Comparison of ENCODE assay signal across 24 cellular contexts in genomic region chr2:172607379-172607928, GRCh38. TPM values are rescaled to one million over a fixed set of nuclear protein-coding genes. Genes with fewer than 3 reads are reported as not detected.
DNase-seq lines count a peak whose midpoint lies in the region; ATAC-seq, FAIRE-seq and TF ChIP-seq lines count a peak whose summit lies in the region.
"Had no signal": no experiment of that assay in that cellular context is flagged by ENCODE, and none has a peak within 500 bp of the region (broad histone marks: within the 10 kb centered on the region; RNA-seq: fewer than 3 reads in every experiment).

No MANE protein-coding gene starts in this region.

- H4K8ac ChIP-seq in IMR-90 (ENCODE audit: low read depth in 2 of 2, low read length in 2 of 2), result peak overlapping the region in 1 of 2 experiments; percentile 13; a peak in 2 of 4 replicates

- in situ Hi-C loops in IMR-90 (cut with MboI; ENCODE audit: low sequenced_read_pairs), result no loop called here

- H2AFZ ChIP-seq in IMR-90 (replicated peaks; ENCODE audit: low read length, poor library complexity), result peak overlapping the region; percentile 4
- H2AFZ ChIP-seq: PC-9 had no signal

- H3K14ac ChIP-seq in IMR-90 (replicated peaks; ENCODE audit: low read depth, low read length), result peak overlapping the region; percentile 12; the same call in 1 of the 2 replicates

- 0 out of 3 replicates have a peak overlapping the region, but pooled peaks have one; percentile 9 for H2BK15ac ChIP-seq in IMR-90 (ENCODE audit: low read depth, low read length)

- H3K4ac ChIP-seq in IMR-90 (ENCODE audit: low read depth, low read length), result peak overlapping the region; percentile 28; the same call in 1 of the 2 replicates

- H4K20me1 ChIP-seq in IMR-90 (ENCODE audit: insufficient read depth, low read length), result no peaks in the 10 kb centered on the region

- CTCF ChIA-PET in IMR-90 (lab: Yijun Ruan, JAX), result interaction anchor here (1.4 kb wide), 1 partner anchor 11 kb away, joined by 3 read pairs; no protein-coding TSS in a partner anchor
- CTCF ChIA-PET in naive thymus-derived CD4-positive, alpha-beta T cell (lab: Charles Lee), result no interaction called here

- H3K27me3 ChIP-seq in IMR-90 (ENCODE audit: control insufficient read depth, insufficient read depth, low read length) (no peaks in the 10 kb centered on the region), heart left ventricle (no peaks in the 10 kb centered on the region)
- H3K27me3 ChIP-seq in naive thymus-derived CD4-positive, alpha-beta T cell (ENCODE audit: control insufficient read depth in 2 of 2, insufficient read depth in 2 of 2, low read length in 2 of 2), result no peaks in the 10 kb centered on the region
- H3K27me3 ChIP-seq: heart right ventricle, pancreas, right atrium auricular region had no signal

- no peak overlapping the region for H2AK9ac ChIP-seq in IMR-90 (replicated peaks; ENCODE audit: low read depth, low read length, poor library complexity)

- no TSS peak for BruUV-seq in IMR-90 (replicated peaks; lab: Mats Ljungman, UMichigan)

- TF ChIP-seq POLR2A in IMR-90 (IDR thresholded peaks at IDR 0.05; ENCODE audit: low read depth, low read length) (no peak), H54 (IDR thresholded peaks at IDR 0.05; ENCODE audit: low read depth, low read length) (no peak), heart left ventricle (IDR thresholded peaks at IDR 0.05) (no peak)

- no peak overlapping the region; the same call in 1 of the 2 replicates for H4K91ac ChIP-seq in IMR-90 (ENCODE audit: insufficient read depth, low read depth, low read length)

- dilution Hi-C loops in IMR-90 (cut with HindIII; ENCODE audit: low sequenced_read_pairs, unreplicated experiment), result no loop called here

- peak overlapping the region; percentile 40 for H2BK5ac ChIP-seq in IMR-90 (ENCODE audit: low read depth, low read length, poor library complexity, severe bottlenecking)

- peaks cover 4% of the 10 kb centered on the region; the same call in 1 of the 2 replicates for H3K9me1 ChIP-seq in IMR-90 (ENCODE audit: insufficient read depth, low read length)

- H3K4me3 ChIP-seq in IMR-90 (ENCODE audit: insufficient read depth, low read depth, low read length), result no peak overlapping the region
- no peak overlapping the region for H3K4me3 ChIP-seq in naive thymus-derived CD4-positive, alpha-beta T cell (ENCODE audit: low read length)
- H3K4me3 ChIP-seq in heart left ventricle, result no peak overlapping the region
- H3K4me3 ChIP-seq: heart right ventricle, pancreas, PC-9, right atrium auricular region had no signal

- 0 out of 2 replicates have a peak overlapping the region, but pooled peaks have one; percentile 38 for H3K23ac ChIP-seq in IMR-90 (ENCODE audit: low read depth, low read length)

- no peak overlapping the region for H3K18ac ChIP-seq in IMR-90 (ENCODE audit: low read depth, low read length)

- H3K9me3 ChIP-seq in IMR-90 (ENCODE audit: control insufficient read depth, insufficient read depth, low read length) (no peaks in the 10 kb centered on the region), heart left ventricle (no peaks in the 10 kb centered on the region)
- no peaks in the 10 kb centered on the region for H3K9me3 ChIP-seq in naive thymus-derived CD4-positive, alpha-beta T cell (ENCODE audit: control insufficient read depth in 2 of 3, low read length in 3 of 3)
- H3K9me3 ChIP-seq: Caco-2, heart right ventricle, pancreas, right atrium auricular region had no signal

- no peak overlapping the region for H3K56ac ChIP-seq in IMR-90 (ENCODE audit: extremely low read depth, insufficient read depth, low read length)

- H3K27ac ChIP-seq in IMR-90 (ENCODE audit: insufficient read depth, low read length), result peak overlapping the region; percentile 45; the same call in 1 of the 2 replicates
- no peak overlapping the region for H3K27ac ChIP-seq in naive thymus-derived CD4-positive, alpha-beta T cell (ENCODE audit: low read depth, low read length)
- no peak overlapping the region for H3K27ac ChIP-seq in heart left ventricle
- H3K27ac ChIP-seq: heart right ventricle, pancreas, PC-9, right atrium auricular region had no signal

- DNase-seq in activated T-cell treated with anti-CD3 and anti-CD28 coated beads, Interleukin-2, amount 50 U/mL, for 72 hours, result peak in 1 of 2 donors; percentile 11
- DNase-seq in activated T-cell treated with anti-CD3 and anti-CD28 coated beads, Interleukin-2, amount 50 U/mL, for 48 hours, result no peak
- DNase-seq in IMR-90 (peak; percentile 37), H54 (ENCODE audit: insufficient read length, low spot score) (no peak), NCI-H1436 treated with DMSO at 0.1 percent for 48 hours (lab: John Stamatoyannopoulos, UW) (no peak), heart left ventricle (no peak)
- DNase-seq in activated T-helper 2 cell treated with anti-CD3 and anti-CD28 coated beads, Interferon-gamma antibody, Interleukin-2, Interleukin-4, amounts not matched to agents 10 μg/mL and 5 μg/mL and 100 μg/mL, durations not matched to agents 14 hours and 24 hours and 36 hours (ENCODE audit: low spot score), result no peak
- DNase-seq in naive thymus-derived CD4-positive, alpha-beta T cell, result no peak
- DNase-seq: Caco-2; DND-41; HCEC 1CT; heart right ventricle; midbrain; NCI-H1092 treated with DMSO at 0.1 percent for 48 hours; NCI-H524 treated with DMSO at 0.1 percent for 48 hours; NK-92 treated with Interleukin-12 subunit alpha and Interleukin-12 subunit beta, amount 100 ng/mL, for 24 hours; pancreas; PC-9 had no signal

- no peak for FAIRE-seq in H54 (lab: Jason Lieb, UNC)
- FAIRE-seq: GM18507, HTR-8/SVneo, pancreas had no signal

- intact Hi-C loops in IMR-90 (cut with micrococcal nuclease) (loop anchor here (5.0 kb wide), 1 partner anchor 105 kb away; no protein-coding TSS in a partner anchor), heart left ventricle (cut with DNase I) (loop anchor here in 2 of 10 donors (10.0 kb wide), 2 partner anchors 67 to 97 kb away; no protein-coding TSS in a partner anchor)
- intact Hi-C loops in activated T-helper 2 cell treated with anti-CD3 and anti-CD28 coated beads, Interferon-gamma antibody, Interleukin-2, Interleukin-4, amounts not matched to agents 10 μg/mL and 5 μg/mL and 100 μg/mL, durations not matched to agents 14 hours and 24 hours and 36 hours (cut with micrococcal nuclease), result no loop called here
- intact Hi-C loops in naive thymus-derived CD4-positive, alpha-beta T cell (cut with micrococcal nuclease), result no loop called here

- peaks cover 5% of the 10 kb centered on the region for H3K4me1 Mint-ChIP-seq in activated T-cell treated with anti-CD3 and anti-CD28 coated beads, Interleukin-2, amount 50 U/mL, for 72 hours (ENCODE audit: low read depth)
- H3K4me1 Mint-ChIP-seq in activated T-helper 2 cell treated with anti-CD3 and anti-CD28 coated beads, Interferon-gamma antibody, Interleukin-2, Interleukin-4, amounts not matched to agents 10 μg/mL and 5 μg/mL and 100 μg/mL, durations not matched to agents 14 hours and 24 hours and 36 hours (ENCODE audit: low read depth), result peaks cover 3% of the 10 kb centered on the region
- H3K4me1 Mint-ChIP-seq in naive thymus-derived CD4-positive, alpha-beta T cell, result peaks cover 0 to 18% (median 3%) of the 10 kb centered on the region in 7 donors

- H3K9ac ChIP-seq in IMR-90 (ENCODE audit: low read depth, low read length), result no peak overlapping the region

- H3K36me3 Mint-ChIP-seq in activated T-cell treated with anti-CD3 and anti-CD28 coated beads, Interleukin-2, amount 50 U/mL, for 72 hours (ENCODE audit: insufficient read depth in 2 of 2), result peaks cover 11 to 22% of the 10 kb centered on the region in 2 donors
- peaks cover 71% of the 10 kb centered on the region for H3K36me3 Mint-ChIP-seq in activated T-helper 2 cell treated with anti-CD3 and anti-CD28 coated beads, Interferon-gamma antibody, Interleukin-2, Interleukin-4, amounts not matched to agents 10 μg/mL and 5 μg/mL and 100 μg/mL, durations not matched to agents 14 hours and 24 hours and 36 hours (ENCODE audit: low read depth)
- H3K36me3 Mint-ChIP-seq in naive thymus-derived CD4-positive, alpha-beta T cell, result peaks cover 14 to 51% (median 41%) of the 10 kb centered on the region in 5 donors

- peaks cover 8% of the 10 kb centered on the region for H3K4me1 ChIP-seq in IMR-90 (ENCODE audit: control insufficient read depth, insufficient read depth, low read length)
- H3K4me1 ChIP-seq in naive thymus-derived CD4-positive, alpha-beta T cell (ENCODE audit: control insufficient read depth in 2 of 2, insufficient read depth in 2 of 2, low read length in 2 of 2), result no peaks in the 10 kb centered on the region
- H3K4me1 ChIP-seq in heart left ventricle, result peaks cover 0 to 4% (median 0%) of the 10 kb centered on the region in 12 donors
- H3K4me1 ChIP-seq: Caco-2, heart right ventricle, pancreas, right atrium auricular region had no signal

- peak; percentile 75 to 85 for ATAC-seq in activated T-cell treated with anti-CD3 and anti-CD28 coated beads, Interleukin-2, amount 50 U/mL, for 72 hours (replicated peaks in 1 of 2)
- ATAC-seq in IMR-90 (ENCODE audit: low read depth) (peak; percentile 24), heart left ventricle (no peak)
- ATAC-seq in naive thymus-derived CD4-positive, alpha-beta T cell, result no peak
- ATAC-seq: activated T-helper 17 cell treated with anti-CD3 and anti-CD28 coated beads, Interleukin-2, amount 50 U/mL, for 72 hours; heart right ventricle; pancreas; Right ventricle myocardium inferior had no signal

- H3K9me3 Mint-ChIP-seq in activated T-cell treated with anti-CD3 and anti-CD28 coated beads, Interleukin-2, amount 50 U/mL, for 72 hours, result no peaks in the 10 kb centered on the region
- no peaks in the 10 kb centered on the region for H3K9me3 Mint-ChIP-seq in activated T-helper 2 cell treated with anti-CD3 and anti-CD28 coated beads, Interferon-gamma antibody, Interleukin-2, Interleukin-4, amounts not matched to agents 10 μg/mL and 5 μg/mL and 100 μg/mL, durations not matched to agents 14 hours and 24 hours and 36 hours
- no peaks in the 10 kb centered on the region for H3K9me3 Mint-ChIP-seq in naive thymus-derived CD4-positive, alpha-beta T cell
- H3K9me3 Mint-ChIP-seq: natural killer cell treated with Interleukin-12 subunit alpha and Interleukin-12 subunit beta and Interleukin-15 and Interleukin-18, amount 100 ng/mL, for 72 hours had no signal

- peak overlapping the region; percentile 55 for H3K27ac Mint-ChIP-seq in activated T-cell treated with anti-CD3 and anti-CD28 coated beads, Interleukin-2, amount 50 U/mL, for 72 hours
- peak overlapping the region; percentile 74 for H3K27ac Mint-ChIP-seq in activated T-helper 2 cell treated with anti-CD3 and anti-CD28 coated beads, Interferon-gamma antibody, Interleukin-2, Interleukin-4, amounts not matched to agents 10 μg/mL and 5 μg/mL and 100 μg/mL, durations not matched to agents 14 hours and 24 hours and 36 hours
- peak overlapping the region in 7 of 9 donors; percentile 2 to 83 (median 37) for H3K27ac Mint-ChIP-seq in naive thymus-derived CD4-positive, alpha-beta T cell
- H3K27ac Mint-ChIP-seq: activated T-helper 17 cell treated with anti-CD3 and anti-CD28 coated beads, Interleukin-2, amount 50 U/mL, for 72 hours; natural killer cell treated with Interleukin-12 subunit alpha and Interleukin-12 subunit beta and Interleukin-15 and Interleukin-18, amount 100 ng/mL, for 72 hours had no signal

- peak overlapping the region; percentile 17; the same call in 1 of the 2 replicates for H2AK5ac ChIP-seq in IMR-90 (ENCODE audit: low read depth, low read length)

- no peaks in the 10 kb centered on the region for H3K27me3 Mint-ChIP-seq in activated T-cell treated with anti-CD3 and anti-CD28 coated beads, Interleukin-2, amount 50 U/mL, for 72 hours (ENCODE audit: low read depth)
- H3K27me3 Mint-ChIP-seq in activated T-helper 2 cell treated with anti-CD3 and anti-CD28 coated beads, Interferon-gamma antibody, Interleukin-2, Interleukin-4, amounts not matched to agents 10 μg/mL and 5 μg/mL and 100 μg/mL, durations not matched to agents 14 hours and 24 hours and 36 hours (ENCODE audit: low read depth), result no peaks in the 10 kb centered on the region
- H3K27me3 Mint-ChIP-seq in naive thymus-derived CD4-positive, alpha-beta T cell, result no peaks in the 10 kb centered on the region
- H3K27me3 Mint-ChIP-seq: activated T-helper 17 cell treated with anti-CD3 and anti-CD28 coated beads, Interleukin-2, amount 50 U/mL, for 72 hours; natural killer cell treated with Interleukin-12 subunit alpha and Interleukin-12 subunit beta and Interleukin-15 and Interleukin-18, amount 100 ng/mL, for 72 hours had no signal

- no peak overlapping the region for H2BK20ac ChIP-seq in IMR-90 (ENCODE audit: low read depth, low read length)

- H3K4me3 Mint-ChIP-seq in activated T-cell treated with anti-CD3 and anti-CD28 coated beads, Interleukin-2, amount 50 U/mL, for 72 hours, result no peak overlapping the region
- H3K4me3 Mint-ChIP-seq in activated T-helper 2 cell treated with anti-CD3 and anti-CD28 coated beads, Interferon-gamma antibody, Interleukin-2, Interleukin-4, amounts not matched to agents 10 μg/mL and 5 μg/mL and 100 μg/mL, durations not matched to agents 14 hours and 24 hours and 36 hours (ENCODE audit: low read depth), result no peak overlapping the region
- H3K4me3 Mint-ChIP-seq in naive thymus-derived CD4-positive, alpha-beta T cell, result no peak overlapping the region
- H3K4me3 Mint-ChIP-seq: activated T-helper 17 cell treated with anti-CD3 and anti-CD28 coated beads, Interleukin-2, amount 50 U/mL, for 72 hours; natural killer cell treated with Interleukin-12 subunit alpha and Interleukin-12 subunit beta and Interleukin-15 and Interleukin-18, amount 100 ng/mL, for 72 hours had no signal

- TF ChIP-seq CTCF in IMR-90 (conservative IDR thresholded peaks at IDR 0.05; ENCODE audit: low read depth, low read length), result no peak
- no peak for TF ChIP-seq CTCF in heart left ventricle (IDR thresholded peaks at IDR 0.05)

- TF ChIP-seq RAD21 in IMR-90 (IDR thresholded peaks at IDR 0.05; ENCODE audit: low read length), result no peak

- no peak overlapping the region for H3K4me2 ChIP-seq in IMR-90 (ENCODE audit: low read depth, low read length)
- H3K4me2 ChIP-seq: PC-9 had no signal

- H4K5ac ChIP-seq in IMR-90 (ENCODE audit: low read depth, low read length), result peak overlapping the region; percentile 1; the same call in 1 of the 2 replicates

- POLR2A ChIA-PET in IMR-90 (lab: Charles Lee; ENCODE audit: unreplicated experiment), result no interaction called here
- POLR2A ChIA-PET in naive thymus-derived CD4-positive, alpha-beta T cell (lab: Charles Lee), result interaction anchor here (0.6 kb wide), 1 partner anchor 121 kb away, joined by 3 read pairs; no protein-coding TSS in a partner anchor

- H3K79me1 ChIP-seq in IMR-90 (ENCODE audit: low read depth in 1 of 2, low read length in 2 of 2), result peaks cover 14 to 22% of the 10 kb centered on the region in 2 experiments; a peak in 3 of 4 replicates

- H3K36me3 ChIP-seq in IMR-90 (ENCODE audit: control insufficient read depth, insufficient read depth, low read length), result peaks cover 22% of the 10 kb centered on the region
- peaks cover 0 to 50% (median 0%) of the 10 kb centered on the region in 3 experiments for H3K36me3 ChIP-seq in naive thymus-derived CD4-positive, alpha-beta T cell (ENCODE audit: control insufficient read depth in 2 of 3, insufficient read depth in 3 of 3, low read length in 3 of 3)
- no peaks in the 10 kb centered on the region for H3K36me3 ChIP-seq in heart left ventricle
- H3K36me3 ChIP-seq: pancreas had no signal

- no CpG with 5 or more reads among the region's 3 CpGs for WGBS in IMR-90 (ENCODE audit: extremely low coverage in 2 of 2, insufficient read length in 1 of 2), 2 experiments
- 90 to 96% (median 93%) methylated on average over 3 of the region's 3 CpGs for WGBS in heart left ventricle, 4 donors

- H2BK120ac ChIP-seq in IMR-90 (ENCODE audit: low read depth, low read length), result no peak overlapping the region

RNA-seq across cellular contexts. Expression of gene PDK1, which starts 51.6 kb away (rescaled TPM):
- total RNA-seq in activated T-cell treated with anti-CD3 and anti-CD28 coated beads, Interleukin-2, amount 50 U/mL, for 72 hours, result 10 to 100 TPM; 22.5 to 33.6 TPM
- 68.3 and 85.9 TPM in 2 replicates for total RNA-seq in IMR-90 (2012; rRNA removed)
- 35.2 and 38.1 TPM in 2 replicates for polyA plus RNA-seq in IMR-90 (2012; rRNA removed)
- 25.1 and 25.3 TPM in 2 replicates for polyA plus RNA-seq in IMR-90 (2012; cell fraction: cytosol; rRNA removed)
- 25.1 and 56.4 TPM in 2 replicates for polyA plus RNA-seq in IMR-90 (2012; cell fraction: nucleus; rRNA removed; ENCODE audit: low replicate concordance)
- 38.9 and 44.9 TPM in 2 replicates for total RNA-seq in activated T-helper 2 cell treated with anti-CD3 and anti-CD28 coated beads, Interferon-gamma antibody, Interleukin-2, Interleukin-4, amounts not matched to agents 10 μg/mL and 5 μg/mL and 100 μg/mL, durations not matched to agents 14 hours and 24 hours and 36 hours
- 10 to 100 TPM; 56.0 to 70.6 (median 66.6) TPM for total RNA-seq in naive thymus-derived CD4-positive, alpha-beta T cell
- 10 to 100 TPM; 65.6 to 79.8 TPM for polyA plus RNA-seq in naive thymus-derived CD4-positive, alpha-beta T cell
- 10 to 100 TPM; 27.2 to 69.0 (median 53.2) TPM for total RNA-seq in heart left ventricle
- 10 to 100 TPM in 1 of 2 donors, 1 to 10 TPM in 1; 6.7 to 15.3 TPM for polyA plus RNA-seq in heart left ventricle

Comparison
In these comparisons a context has a peak if more than half of its experiments do, and no peak if none do; other contexts are left out.
1. ATAC-seq: peak in activated T-cell treated with anti-CD3 and anti-CD28 coated beads, Interleukin-2, amount 50 U/mL, for 72 hours (2 of 2) and IMR-90 (single experiment); none in naive thymus-derived CD4-positive, alpha-beta T cell (single experiment) and heart left ventricle (0 of 4).
2. Peak in every context shown above with its lines, with median percentiles within 50 percentile points of each other: H3K27ac Mint-ChIP-seq.